In the genomic region with DNA sequence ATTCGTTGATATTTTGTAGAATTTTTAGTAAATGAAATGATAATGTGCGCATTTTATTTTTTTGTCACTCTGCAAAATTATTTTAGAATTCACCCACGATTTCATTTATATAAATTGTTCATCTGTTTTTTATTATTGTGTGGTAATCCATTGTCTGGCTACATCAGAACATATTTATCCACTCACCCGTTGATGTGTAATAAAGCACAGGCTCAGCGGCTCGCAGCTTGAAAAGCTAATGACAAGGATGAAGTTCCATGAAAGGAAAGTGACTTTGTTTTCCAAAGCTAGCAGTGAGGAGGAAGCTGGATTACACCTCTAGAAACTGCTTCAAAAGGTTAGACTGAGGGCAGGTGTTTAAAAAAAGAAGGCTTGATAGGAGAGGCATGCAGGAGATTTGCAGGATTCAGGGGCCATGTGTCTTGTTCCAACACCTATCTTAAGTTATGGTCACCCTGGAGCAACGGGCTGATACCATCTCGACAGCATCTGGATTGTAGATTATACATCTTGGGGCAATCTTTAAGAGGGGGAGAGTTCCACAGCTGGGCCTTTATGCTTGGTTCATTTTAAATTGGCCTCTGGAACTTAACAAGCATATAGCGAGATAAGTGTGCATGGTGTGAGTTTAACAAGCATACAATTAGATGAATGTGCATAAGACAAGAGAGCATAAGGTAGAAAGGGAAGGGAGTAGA, we compare ENCODE assay signal across 1 cellular context.
TF ChIP-seq lines count a peak whose summit lies in the region.

No MANE protein-coding gene starts in this region.

TF ChIP-seq in H1, 55 proteins besides CTCF, POLR2A, EP300 and RAD21 (continued from another document):
- TF ChIP-seq, protein P1, sequence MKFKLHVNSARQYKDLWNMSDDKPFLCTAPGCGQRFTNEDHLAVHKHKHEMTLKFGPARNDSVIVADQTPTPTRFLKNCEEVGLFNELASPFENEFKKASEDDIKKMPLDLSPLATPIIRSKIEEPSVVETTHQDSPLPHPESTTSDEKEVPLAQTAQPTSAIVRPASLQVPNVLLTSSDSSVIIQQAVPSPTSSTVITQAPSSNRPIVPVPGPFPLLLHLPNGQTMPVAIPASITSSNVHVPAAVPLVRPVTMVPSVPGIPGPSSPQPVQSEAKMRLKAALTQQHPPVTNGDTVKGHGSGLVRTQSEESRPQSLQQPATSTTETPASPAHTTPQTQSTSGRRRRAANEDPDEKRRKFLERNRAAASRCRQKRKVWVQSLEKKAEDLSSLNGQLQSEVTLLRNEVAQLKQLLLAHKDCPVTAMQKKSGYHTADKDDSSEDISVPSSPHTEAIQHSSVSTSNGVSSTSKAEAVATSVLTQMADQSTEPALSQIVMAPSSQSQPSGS (IDR thresholded peaks at IDR 0.05; ENCODE audit: low read length) = no peak
- no peak for TF ChIP-seq TCF12 (IDR thresholded peaks at IDR 0.05; ENCODE audit: low read depth, low read length)
- TF ChIP-seq SIX5 (IDR thresholded peaks at IDR 0.05; ENCODE audit: low read depth, low read length) = no peak
- TF ChIP-seq SAP30 (IDR thresholded peaks at IDR 0.05; ENCODE audit: insufficient read depth, insufficient replicate concordance, low read length) = no peak
- no peak for TF ChIP-seq NANOG (IDR thresholded peaks at IDR 0.05; ENCODE audit: insufficient read depth, low read depth, low read length, poor library complexity, severe bottlenecking)
- TF ChIP-seq CHD2 (IDR thresholded peaks at IDR 0.05; ENCODE audit: low read length) = no peak
- TF ChIP-seq, protein P2, sequence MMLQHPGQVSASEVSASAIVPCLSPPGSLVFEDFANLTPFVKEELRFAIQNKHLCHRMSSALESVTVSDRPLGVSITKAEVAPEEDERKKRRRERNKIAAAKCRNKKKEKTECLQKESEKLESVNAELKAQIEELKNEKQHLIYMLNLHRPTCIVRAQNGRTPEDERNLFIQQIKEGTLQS (IDR thresholded peaks at IDR 0.05; ENCODE audit: insufficient read depth, low read depth, low read length) = no peak
- TF ChIP-seq YY1 (IDR thresholded peaks at IDR 0.05; ENCODE audit: low read depth, low read length) = no peak
- no peak for TF ChIP-seq FOSL1 (IDR thresholded peaks at IDR 0.05; ENCODE audit: insufficient read depth, low read depth, low read length)
- TF ChIP-seq ZNF274 (IDR thresholded peaks at IDR 0.05; ENCODE audit: borderline replicate concordance, extremely low read depth, low read length) = no peak
- TF ChIP-seq, protein P3, sequence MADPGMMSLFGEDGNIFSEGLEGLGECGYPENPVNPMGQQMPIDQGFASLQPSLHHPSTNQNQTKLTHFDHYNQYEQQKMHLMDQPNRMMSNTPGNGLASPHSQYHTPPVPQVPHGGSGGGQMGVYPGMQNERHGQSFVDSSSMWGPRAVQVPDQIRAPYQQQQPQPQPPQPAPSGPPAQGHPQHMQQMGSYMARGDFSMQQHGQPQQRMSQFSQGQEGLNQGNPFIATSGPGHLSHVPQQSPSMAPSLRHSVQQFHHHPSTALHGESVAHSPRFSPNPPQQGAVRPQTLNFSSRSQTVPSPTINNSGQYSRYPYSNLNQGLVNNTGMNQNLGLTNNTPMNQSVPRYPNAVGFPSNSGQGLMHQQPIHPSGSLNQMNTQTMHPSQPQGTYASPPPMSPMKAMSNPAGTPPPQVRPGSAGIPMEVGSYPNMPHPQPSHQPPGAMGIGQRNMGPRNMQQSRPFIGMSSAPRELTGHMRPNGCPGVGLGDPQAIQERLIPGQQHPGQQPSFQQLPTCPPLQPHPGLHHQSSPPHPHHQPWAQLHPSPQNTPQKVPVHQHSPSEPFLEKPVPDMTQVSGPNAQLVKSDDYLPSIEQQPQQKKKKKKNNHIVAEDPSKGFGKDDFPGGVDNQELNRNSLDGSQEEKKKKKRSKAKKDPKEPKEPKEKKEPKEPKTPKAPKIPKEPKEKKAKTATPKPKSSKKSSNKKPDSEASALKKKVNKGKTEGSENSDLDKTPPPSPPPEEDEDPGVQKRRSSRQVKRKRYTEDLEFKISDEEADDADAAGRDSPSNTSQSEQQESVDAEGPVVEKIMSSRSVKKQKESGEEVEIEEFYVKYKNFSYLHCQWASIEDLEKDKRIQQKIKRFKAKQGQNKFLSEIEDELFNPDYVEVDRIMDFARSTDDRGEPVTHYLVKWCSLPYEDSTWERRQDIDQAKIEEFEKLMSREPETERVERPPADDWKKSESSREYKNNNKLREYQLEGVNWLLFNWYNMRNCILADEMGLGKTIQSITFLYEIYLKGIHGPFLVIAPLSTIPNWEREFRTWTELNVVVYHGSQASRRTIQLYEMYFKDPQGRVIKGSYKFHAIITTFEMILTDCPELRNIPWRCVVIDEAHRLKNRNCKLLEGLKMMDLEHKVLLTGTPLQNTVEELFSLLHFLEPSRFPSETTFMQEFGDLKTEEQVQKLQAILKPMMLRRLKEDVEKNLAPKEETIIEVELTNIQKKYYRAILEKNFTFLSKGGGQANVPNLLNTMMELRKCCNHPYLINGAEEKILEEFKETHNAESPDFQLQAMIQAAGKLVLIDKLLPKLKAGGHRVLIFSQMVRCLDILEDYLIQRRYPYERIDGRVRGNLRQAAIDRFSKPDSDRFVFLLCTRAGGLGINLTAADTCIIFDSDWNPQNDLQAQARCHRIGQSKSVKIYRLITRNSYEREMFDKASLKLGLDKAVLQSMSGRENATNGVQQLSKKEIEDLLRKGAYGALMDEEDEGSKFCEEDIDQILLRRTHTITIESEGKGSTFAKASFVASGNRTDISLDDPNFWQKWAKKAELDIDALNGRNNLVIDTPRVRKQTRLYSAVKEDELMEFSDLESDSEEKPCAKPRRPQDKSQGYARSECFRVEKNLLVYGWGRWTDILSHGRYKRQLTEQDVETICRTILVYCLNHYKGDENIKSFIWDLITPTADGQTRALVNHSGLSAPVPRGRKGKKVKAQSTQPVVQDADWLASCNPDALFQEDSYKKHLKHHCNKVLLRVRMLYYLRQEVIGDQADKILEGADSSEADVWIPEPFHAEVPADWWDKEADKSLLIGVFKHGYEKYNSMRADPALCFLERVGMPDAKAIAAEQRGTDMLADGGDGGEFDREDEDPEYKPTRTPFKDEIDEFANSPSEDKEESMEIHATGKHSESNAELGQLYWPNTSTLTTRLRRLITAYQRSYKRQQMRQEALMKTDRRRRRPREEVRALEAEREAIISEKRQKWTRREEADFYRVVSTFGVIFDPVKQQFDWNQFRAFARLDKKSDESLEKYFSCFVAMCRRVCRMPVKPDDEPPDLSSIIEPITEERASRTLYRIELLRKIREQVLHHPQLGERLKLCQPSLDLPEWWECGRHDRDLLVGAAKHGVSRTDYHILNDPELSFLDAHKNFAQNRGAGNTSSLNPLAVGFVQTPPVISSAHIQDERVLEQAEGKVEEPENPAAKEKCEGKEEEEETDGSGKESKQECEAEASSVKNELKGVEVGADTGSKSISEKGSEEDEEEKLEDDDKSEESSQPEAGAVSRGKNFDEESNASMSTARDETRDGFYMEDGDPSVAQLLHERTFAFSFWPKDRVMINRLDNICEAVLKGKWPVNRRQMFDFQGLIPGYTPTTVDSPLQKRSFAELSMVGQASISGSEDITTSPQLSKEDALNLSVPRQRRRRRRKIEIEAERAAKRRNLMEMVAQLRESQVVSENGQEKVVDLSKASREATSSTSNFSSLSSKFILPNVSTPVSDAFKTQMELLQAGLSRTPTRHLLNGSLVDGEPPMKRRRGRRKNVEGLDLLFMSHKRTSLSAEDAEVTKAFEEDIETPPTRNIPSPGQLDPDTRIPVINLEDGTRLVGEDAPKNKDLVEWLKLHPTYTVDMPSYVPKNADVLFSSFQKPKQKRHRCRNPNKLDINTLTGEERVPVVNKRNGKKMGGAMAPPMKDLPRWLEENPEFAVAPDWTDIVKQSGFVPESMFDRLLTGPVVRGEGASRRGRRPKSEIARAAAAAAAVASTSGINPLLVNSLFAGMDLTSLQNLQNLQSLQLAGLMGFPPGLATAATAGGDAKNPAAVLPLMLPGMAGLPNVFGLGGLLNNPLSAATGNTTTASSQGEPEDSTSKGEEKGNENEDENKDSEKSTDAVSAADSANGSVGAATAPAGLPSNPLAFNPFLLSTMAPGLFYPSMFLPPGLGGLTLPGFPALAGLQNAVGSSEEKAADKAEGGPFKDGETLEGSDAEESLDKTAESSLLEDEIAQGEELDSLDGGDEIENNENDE (IDR thresholded peaks at IDR 0.05; ENCODE audit: insufficient replicate concordance, low read length) = no peak
- no peak for TF ChIP-seq BRCA1 (IDR thresholded peaks at IDR 0.05; ENCODE audit: low read depth, low read length)
